21 cellular contexts compared by ENCODE assay signal in genomic region chr5:155441849-155442248, GRCh38.
DNase-seq lines count a peak whose midpoint lies in the region; ATAC-seq, FAIRE-seq and TF ChIP-seq lines count a peak whose summit lies in the region.
"Had no signal": no experiment of that assay in that cellular context is flagged by ENCODE, and none has a peak within 500 bp of the region (broad histone marks: within the 10 kb centered on the region; RNA-seq: fewer than 3 reads in every experiment).

No MANE protein-coding gene starts in this region.

- H3K18ac ChIP-seq in IMR-90 (ENCODE audit: low read depth, low read length) (no peak overlapping the region), H1 (ENCODE audit: extremely low read depth, low read length) (no peak overlapping the region)

- TF ChIP-seq POLR2A in A549 (IDR thresholded peaks at IDR 0.05; ENCODE audit: low read length) (no peak), IMR-90 (IDR thresholded peaks at IDR 0.05; ENCODE audit: low read depth, low read length) (no peak), H1 (IDR thresholded peaks at IDR 0.05; ENCODE audit: control extremely low read depth in 1 of 2, low read depth in 2 of 2, low read length in 2 of 2) (no peak)

- H3K4me1 ChIP-seq in A549 (no peaks in the 10 kb centered on the region), IMR-90 (ENCODE audit: control insufficient read depth, insufficient read depth, low read length) (no peaks in the 10 kb centered on the region), H1 (replicated peaks in 1 of 4; ENCODE audit: control insufficient read depth in 3 of 4, insufficient read depth in 4 of 4, low read length in 3 of 4) (no peaks in the 10 kb centered on the region)
- H3K4me1 ChIP-seq: Caco-2 had no signal

- TF ChIP-seq EP300 in A549 (IDR thresholded peaks at IDR 0.05), result no peak
- TF ChIP-seq EP300 in H1 (IDR thresholded peaks at IDR 0.05; ENCODE audit: borderline replicate concordance in 1 of 2, low read depth in 2 of 2, low read length in 2 of 2), result no peak

- POLR2A ChIA-PET in A549 (lab: Yijun Ruan, JAX), result no interaction called here
- POLR2A ChIA-PET in IMR-90 (lab: Charles Lee; ENCODE audit: unreplicated experiment), result no interaction called here
- POLR2A ChIA-PET in H1 (lab: Charles Lee; ENCODE audit: partially characterized antibody), result no interaction called here

- H4K8ac ChIP-seq in IMR-90 (ENCODE audit: low read depth in 2 of 2, low read length in 2 of 2) (no peak overlapping the region), H1 (ENCODE audit: extremely low read depth, insufficient read depth, low read length) (no peak overlapping the region)

- H2BK120ac ChIP-seq in IMR-90 (ENCODE audit: low read depth, low read length) (no peak overlapping the region), H1 (replicated peaks; ENCODE audit: low read depth, low read length) (no peak overlapping the region)

- H3K4ac ChIP-seq in IMR-90 (ENCODE audit: low read depth, low read length), result no peak overlapping the region
- H3K4ac ChIP-seq in H1 (replicated peaks; ENCODE audit: insufficient read length, low read depth, low read length), result no peak overlapping the region

- no peak overlapping the region for H4K91ac ChIP-seq in IMR-90 (ENCODE audit: insufficient read depth, low read depth, low read length)
- no peak overlapping the region for H4K91ac ChIP-seq in H1 (replicated peaks; ENCODE audit: insufficient read length, low read length)

- H2BK5ac ChIP-seq in IMR-90 (ENCODE audit: low read depth, low read length, poor library complexity, severe bottlenecking) (no peak overlapping the region), H1 (ENCODE audit: low read depth, low read length) (no peak overlapping the region)

- CTCF ChIA-PET in A549 (lab: Yijun Ruan, JAX), result no interaction called here
- CTCF ChIA-PET in IMR-90 (lab: Yijun Ruan, JAX), result no interaction called here
- CTCF ChIA-PET in H1 (lab: Charles Lee; ENCODE audit: partially characterized antibody), result no interaction called here

- no peak overlapping the region for H2BK15ac ChIP-seq in IMR-90 (ENCODE audit: low read depth, low read length)
- no peak overlapping the region for H2BK15ac ChIP-seq in H1 (ENCODE audit: low read length)

- H3K79me1 ChIP-seq in IMR-90 (ENCODE audit: low read depth in 1 of 2, low read length in 2 of 2), result no peaks in the 10 kb centered on the region
- no peaks in the 10 kb centered on the region for H3K79me1 ChIP-seq in H1 (ENCODE audit: low read depth, low read length)

- H3K23me2 ChIP-seq in H1 (ENCODE audit: low read depth, low read length), result no peaks in the 10 kb centered on the region

- FAIRE-seq in A549 (lab: Jason Lieb, UNC), result no peak
- no peak for FAIRE-seq in H1 (lab: Jason Lieb, UNC)
- FAIRE-seq: A204.1, D721Med, G401.6, GM12891, GM19239 had no signal

- H4K5ac ChIP-seq in IMR-90 (ENCODE audit: low read depth, low read length), result no peak overlapping the region
- H4K5ac ChIP-seq in H1 (ENCODE audit: insufficient read length, low read depth, low read length), result no peak overlapping the region

- no peak overlapping the region for H3K4me2 ChIP-seq in A549
- no peak overlapping the region for H3K4me2 ChIP-seq in IMR-90 (ENCODE audit: low read depth, low read length)
- H3K4me2 ChIP-seq in H1 (ENCODE audit: insufficient read depth in 1 of 2, low read depth in 2 of 2, low read length in 2 of 2), result no peak overlapping the region
- H3K4me2 ChIP-seq: BLaER1 treated with 17β-estradiol and CSF1 and Interleukin-3, amounts not matched to agents 10 nM and 100 nM had no signal

- H3K56ac ChIP-seq in IMR-90 (ENCODE audit: extremely low read depth, insufficient read depth, low read length), result no peak overlapping the region
- no peak overlapping the region for H3K56ac ChIP-seq in H1 (replicated peaks; ENCODE audit: insufficient read length, low read depth, low read length)

- H3K9ac ChIP-seq in IMR-90 (ENCODE audit: low read depth, low read length), result no peak overlapping the region
- H3K9ac ChIP-seq in H1 (replicated peaks in 1 of 4; ENCODE audit: extremely low read depth in 1 of 4, low read depth in 3 of 4, low read length in 3 of 4), result no peak overlapping the region
- H3K9ac ChIP-seq: BLaER1 treated with 17β-estradiol and CSF1 and Interleukin-3, amounts not matched to agents 10 nM and 100 nM had no signal

- no peak for ATAC-seq in A549
- ATAC-seq in IMR-90 (ENCODE audit: low read depth), result no peak
- no peak for ATAC-seq in HG03108 (IDR thresholded peaks at IDR 0.05; ENCODE audit: unreplicated experiment)
- ATAC-seq: CD8-positive, alpha-beta T cell had no signal

- dilution Hi-C loops in IMR-90 (cut with HindIII; ENCODE audit: low sequenced_read_pairs, unreplicated experiment), result no loop called here

- in situ Hi-C loops in IMR-90 (cut with MboI; ENCODE audit: low sequenced_read_pairs), result no loop called here

- no peaks in the 10 kb centered on the region for H3K9me3 ChIP-seq in A549
- peaks cover 10% of the 10 kb centered on the region for H3K9me3 ChIP-seq in IMR-90 (ENCODE audit: control insufficient read depth, insufficient read depth, low read length)
- H3K9me3 ChIP-seq in H1 (ENCODE audit: insufficient read depth in 2 of 2, low read depth in 1 of 2, low read length in 1 of 2), result no peaks in the 10 kb centered on the region
- H3K9me3 ChIP-seq: Caco-2 had no signal

- no peak overlapping the region for H2BK12ac ChIP-seq in H1 (ENCODE audit: low read depth, low read length)

- H3K27me3 ChIP-seq in IMR-90 (ENCODE audit: control insufficient read depth, insufficient read depth, low read length) (no peaks in the 10 kb centered on the region), H1 (replicated peaks in 1 of 4; ENCODE audit: control insufficient read depth in 3 of 4, extremely low read depth in 1 of 4, insufficient read depth in 3 of 4, low read length in 3 of 4) (no peaks in the 10 kb centered on the region)
- H3K27me3 ChIP-seq: BLaER1 treated with 17β-estradiol and CSF1 and Interleukin-3, amounts not matched to agents 10 nM and 100 nM had no signal

- TF ChIP-seq CTCF in A549 (IDR thresholded peaks at IDR 0.05), result no peak
- no peak for TF ChIP-seq CTCF in IMR-90 (conservative IDR thresholded peaks at IDR 0.05; ENCODE audit: low read depth, low read length)
- no peak for TF ChIP-seq CTCF in H1 (IDR thresholded peaks at IDR 0.05; ENCODE audit: control extremely low read depth in 1 of 3, insufficient read depth in 1 of 3, low read depth in 1 of 3, low read length in 3 of 3)

- no peaks in the 10 kb centered on the region for H3K36me3 ChIP-seq in IMR-90 (ENCODE audit: control insufficient read depth, insufficient read depth, low read length)
- no peaks in the 10 kb centered on the region for H3K36me3 ChIP-seq in H1 (ENCODE audit: control insufficient read depth in 2 of 4, insufficient read depth in 4 of 4, low read length in 3 of 4)
- H3K36me3 ChIP-seq: BLaER1 treated with 17β-estradiol and CSF1 and Interleukin-3, amounts not matched to agents 10 nM and 100 nM had no signal

- H2AK5ac ChIP-seq in IMR-90 (ENCODE audit: low read depth, low read length) (no peak overlapping the region), H1 (ENCODE audit: low read depth, low read length) (no peak overlapping the region)

- H2AK9ac ChIP-seq in IMR-90 (replicated peaks; ENCODE audit: low read depth, low read length, poor library complexity), result no peak overlapping the region

- no TSS peak for BruUV-seq in IMR-90 (replicated peaks; lab: Mats Ljungman, UMichigan)

- H2BK20ac ChIP-seq in IMR-90 (ENCODE audit: low read depth, low read length) (no peak overlapping the region), H1 (ENCODE audit: low read length) (no peak overlapping the region)

- H3K23ac ChIP-seq in IMR-90 (ENCODE audit: low read depth, low read length), result no peak overlapping the region
- H3K23ac ChIP-seq in H1 (ENCODE audit: insufficient read length), result no peak overlapping the region

- no peaks in the 10 kb centered on the region for H3K79me2 ChIP-seq in H1 (ENCODE audit: control insufficient read depth in 1 of 2, insufficient read depth in 2 of 2, low read length in 2 of 2)

- DNase-seq in A549 (ENCODE audit: low read depth in 1 of 2, low spot score in 1 of 2) (no peak), IMR-90 (no peak), H1 (ENCODE audit: low read depth in 1 of 2, low spot score in 2 of 2) (no peak), NCI-H510A treated with DMSO at 0.1 percent for 48 hours (lab: John Stamatoyannopoulos, UW) (no peak), NCI-H2227 treated with DMSO at 0.1 percent for 48 hours (lab: John Stamatoyannopoulos, UW) (no peak)
- DNase-seq: 8988T; AML-193; Caco-2; Calu3; CD4-positive, alpha-beta T cell; CD8-positive, alpha-beta T cell; DMS79 treated with DMSO at 0.1 percent for 48 hours; GF-D8 had no signal

- H3K14ac ChIP-seq in IMR-90 (replicated peaks; ENCODE audit: low read depth, low read length) (no peak overlapping the region), H1 (ENCODE audit: insufficient read length) (no peak overlapping the region)

- no peak for TF ChIP-seq RAD21 in A549 (conservative IDR thresholded peaks at IDR 0.05 in 1 of 2, IDR thresholded peaks at IDR 0.05 in 1 of 2)
- TF ChIP-seq RAD21 in IMR-90 (IDR thresholded peaks at IDR 0.05; ENCODE audit: low read length), result no peak
- no peak for TF ChIP-seq RAD21 in H1 (IDR thresholded peaks at IDR 0.05 in 1 of 2, conservative IDR thresholded peaks at IDR 0.05 in 1 of 2; ENCODE audit: low read depth in 2 of 2, low read length in 2 of 2)

- intact Hi-C loops in IMR-90 (cut with micrococcal nuclease), result no loop called here

- H3K27ac ChIP-seq in A549 (no peak overlapping the region), IMR-90 (ENCODE audit: insufficient read depth, low read length) (no peak overlapping the region), H1 (ENCODE audit: low read depth, low read length) (no peak overlapping the region)
- H3K27ac ChIP-seq: BLaER1 treated with 17β-estradiol and CSF1 and Interleukin-3, amounts not matched to agents 10 nM and 100 nM; C4-2B had no signal

- no peaks in the 10 kb centered on the region for H3K9me1 ChIP-seq in IMR-90 (ENCODE audit: insufficient read depth, low read length)

- H3K4me3 ChIP-seq in A549 (no peak overlapping the region), IMR-90 (ENCODE audit: insufficient read depth, low read depth, low read length) (no peak overlapping the region), H1 (ENCODE audit: extremely low read depth in 1 of 4, insufficient read depth in 2 of 4, low read depth in 3 of 4, low read length in 4 of 4) (no peak overlapping the region)
- H3K4me3 ChIP-seq: BLaER1 treated with 17β-estradiol and CSF1 and Interleukin-3, amounts not matched to agents 10 nM and 100 nM had no signal

- H4K20me1 ChIP-seq in IMR-90 (ENCODE audit: insufficient read depth, low read length), result no peaks in the 10 kb centered on the region
- no peaks in the 10 kb centered on the region for H4K20me1 ChIP-seq in H1 (replicated peaks in 1 of 2; ENCODE audit: control insufficient read depth in 1 of 2, insufficient read depth in 2 of 2, low read length in 2 of 2)
- H4K20me1 ChIP-seq: BLaER1 treated with 17β-estradiol and CSF1 and Interleukin-3, amounts not matched to agents 10 nM and 100 nM had no signal

- H2AFZ ChIP-seq in IMR-90 (replicated peaks; ENCODE audit: low read length, poor library complexity) (no peak overlapping the region), H1 (ENCODE audit: low read length) (no peak overlapping the region)

TF ChIP-seq in A549, 52 proteins besides CTCF, POLR2A, EP300 and RAD21 (continues in another document):
- peak; percentile 81 for TF ChIP-seq MAFK (IDR thresholded peaks at IDR 0.05; ENCODE audit: partially characterized antibody)

TF ChIP-seq in IMR-90, 13 proteins besides CTCF, POLR2A, EP300 and RAD21 (continues in another document):
- TF ChIP-seq MAFK (IDR thresholded peaks at IDR 0.05; ENCODE audit: low read depth, low read length), result peak; percentile 88

Comparison
In these comparisons a context has a peak if more than half of its experiments do, and no peak if none do; other contexts are left out.
1. Of the 18 proteins assayed by ChIP-seq in both H1 and A549: peak only in H1: none; only in A549: none; in both: MAFK; in neither: 17.